17 cellular contexts compared by ENCODE assay signal in the genomic region with DNA sequence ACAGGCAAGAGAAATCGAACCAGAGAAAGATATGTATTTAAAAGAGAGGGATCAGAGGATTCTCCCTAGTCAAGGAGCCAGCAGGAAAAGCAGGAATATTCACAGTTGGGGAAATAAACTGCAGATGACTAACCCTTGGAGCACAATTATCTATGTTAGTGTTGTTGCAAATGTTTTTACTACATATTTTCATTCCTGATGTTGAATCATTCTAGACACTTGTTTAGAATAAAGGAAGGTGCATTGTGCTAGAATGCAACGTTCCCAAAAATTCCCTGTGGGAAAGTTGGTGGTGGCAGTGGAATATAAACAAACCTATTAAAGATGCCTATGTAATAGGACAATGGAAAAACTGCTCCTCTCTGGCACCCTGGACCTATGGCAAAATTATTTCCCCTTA.
DNase-seq lines count a peak whose midpoint lies in the region; ATAC-seq and TF ChIP-seq lines count a peak whose summit lies in the region.
"Had no signal": no experiment of that assay in that cellular context is flagged by ENCODE, and none has a peak within 500 bp of the region (broad histone marks: within the 10 kb centered on the region; RNA-seq: fewer than 3 reads in every experiment).

No MANE protein-coding gene starts in this region.

- peaks cover 6% of the 10 kb centered on the region for H3K4me1 ChIP-seq in foreskin keratinocyte
- H3K4me1 ChIP-seq: parathyroid adenoma had no signal

- H3K27me3 ChIP-seq in foreskin keratinocyte: peaks cover 13% of the 10 kb centered on the region
- H3K27me3 ChIP-seq: suprapubic skin had no signal

- intact Hi-C loops in activated CD4-positive, alpha-beta T cell treated with anti-CD3 and anti-CD28 coated beads for 36 hours (cut with DNase I, micrococcal nuclease): no loop called here

- H3K27ac ChIP-seq in foreskin keratinocyte: no peak overlapping the region
- H3K27ac ChIP-seq: parathyroid adenoma, suprapubic skin had no signal

- H3K9me3 Mint-ChIP-seq in activated CD4-positive, alpha-beta T cell treated with anti-CD3 and anti-CD28 coated beads for 36 hours (ENCODE audit: low read depth): peaks cover 1% of the 10 kb centered on the region
- H3K9me3 Mint-ChIP-seq: activated T-cell treated with anti-CD3 and anti-CD28 coated beads, Interleukin-2, amount 50 U/mL, for 4 hours had no signal

- H3K27ac Mint-ChIP-seq in activated CD4-positive, alpha-beta T cell treated with anti-CD3 and anti-CD28 coated beads for 36 hours: no peak overlapping the region
- H3K27ac Mint-ChIP-seq: activated CD4-positive, alpha-beta T cell treated with anti-CD3 and anti-CD28 coated beads, Interleukin-2, amount 10 ng/mL, durations not matched to agents 7 days and 5 days; T-helper 17 cell had no signal

- peak; percentile 42 for ATAC-seq in foreskin keratinocyte
- ATAC-seq in activated CD4-positive, alpha-beta T cell treated with anti-CD3 and anti-CD28 coated beads for 36 hours: no peak
- ATAC-seq: activated T-cell treated with anti-CD3 and anti-CD28 coated beads, Interleukin-2, amount 50 U/mL, for 4 hours; T-helper 17 cell had no signal

- POLR2A ChIA-PET in activated CD4-positive, alpha-beta T cell treated with anti-CD3 and anti-CD28 coated beads for 36 hours (lab: Charles Lee): no interaction called here

- CTCF ChIA-PET in activated CD4-positive, alpha-beta T cell treated with anti-CD3 and anti-CD28 coated beads for 36 hours (lab: Charles Lee): interaction anchor here (1.5 kb wide), 1 partner anchor 10 kb away, joined by 4 read pairs; no protein-coding TSS in a partner anchor

- TF ChIP-seq CTCF in foreskin keratinocyte (conservative IDR thresholded peaks at IDR 0.05): no peak

- peak; percentile 58 for DNase-seq in HCEC 1CT
- peak; percentile 11 for DNase-seq in astrocyte of the hippocampus (ENCODE audit: low read depth, low spot score)
- DNase-seq in foreskin keratinocyte: peak; percentile 9 to 38
- peak; percentile 44 for DNase-seq in superior temporal gyrus (ENCODE audit: extremely low spot score)
- no peak for DNase-seq in DMS 273 treated with DMSO at 0.1 percent for 48 hours (lab: John Stamatoyannopoulos, UW)
- no peak for DNase-seq in DMS153 (lab: John Stamatoyannopoulos, UW)
- DNase-seq in NCI-H1930 (lab: John Stamatoyannopoulos, UW): no peak
- DNase-seq in activated CD4-positive, alpha-beta T cell treated with anti-CD3 and anti-CD28 coated beads for 36 hours: no peak
- DNase-seq: activated CD4-positive, alpha-beta T cell treated with anti-CD3 and anti-CD28 coated beads, Interleukin-2, amount 10 ng/mL, durations not matched to agents 7 days and 5 days; activated T-cell treated with anti-CD3 and anti-CD28 coated beads, Interleukin-2, amount 50 U/mL, for 4 hours; amniotic stem cell; CD4-positive, CD25-positive, alpha-beta regulatory T cell; cortex of kidney; NCI-H2107; T-helper 17 cell had no signal

- H3K36me3 Mint-ChIP-seq in activated CD4-positive, alpha-beta T cell treated with anti-CD3 and anti-CD28 coated beads for 36 hours (ENCODE audit: low read depth): no peaks in the 10 kb centered on the region
- H3K36me3 Mint-ChIP-seq: CD4-positive, CD25-positive, alpha-beta regulatory T cell had no signal

- peaks cover 15% of the 10 kb centered on the region for H3K27me3 Mint-ChIP-seq in activated CD4-positive, alpha-beta T cell treated with anti-CD3 and anti-CD28 coated beads for 36 hours
- H3K27me3 Mint-ChIP-seq: CD4-positive, CD25-positive, alpha-beta regulatory T cell had no signal

- H3K4me1 Mint-ChIP-seq in activated CD4-positive, alpha-beta T cell treated with anti-CD3 and anti-CD28 coated beads for 36 hours: no peaks in the 10 kb centered on the region
- H3K4me1 Mint-ChIP-seq: activated CD4-positive, alpha-beta T cell treated with anti-CD3 and anti-CD28 coated beads, Interleukin-2, amount 10 ng/mL, durations not matched to agents 7 days and 5 days; CD4-positive, CD25-positive, alpha-beta regulatory T cell; T-helper 17 cell had no signal

- H3K4me3 Mint-ChIP-seq in activated CD4-positive, alpha-beta T cell treated with anti-CD3 and anti-CD28 coated beads for 36 hours: no peak overlapping the region
- H3K4me3 Mint-ChIP-seq: activated CD4-positive, alpha-beta T cell treated with anti-CD3 and anti-CD28 coated beads, Interleukin-2, amount 10 ng/mL, durations not matched to agents 7 days and 5 days; activated T-cell treated with anti-CD3 and anti-CD28 coated beads, Interleukin-2, amount 50 U/mL, for 4 hours; CD4-positive, CD25-positive, alpha-beta regulatory T cell; T-helper 17 cell had no signal

Comparison
In these comparisons a context has a peak if more than half of its experiments do, and no peak if none do; other contexts are left out.
1. DNase-seq: peak in HCEC 1CT (single experiment), astrocyte of the hippocampus (single experiment), foreskin keratinocyte (2 of 2) and superior temporal gyrus (single experiment); none in DMS 273 treated with DMSO at 0.1 percent for 48 hours (single experiment), DMS153 (single experiment), NCI-H1930 (0 of 2) and activated CD4-positive, alpha-beta T cell treated with anti-CD3 and anti-CD28 coated beads for 36 hours (single experiment).